11 cellular contexts compared by ENCODE assay signal in genomic region chr16:1763521-1764511, GRCh38. TPM values are rescaled to one million over a fixed set of nuclear protein-coding genes. Genes with fewer than 3 reads are reported as not detected.
DNase-seq lines count a peak whose midpoint lies in the region; ATAC-seq, FAIRE-seq and TF ChIP-seq lines count a peak whose summit lies in the region.
"Had no signal": no experiment of that assay in that cellular context is flagged by ENCODE, and none has a peak within 500 bp of the region (broad histone marks: within the 10 kb centered on the region; RNA-seq: fewer than 3 reads in every experiment).

No MANE protein-coding gene starts in this region.

- no peak for ATAC-seq in activated T-cell treated with anti-CD3 and anti-CD28 coated beads, Interleukin-2, amount 50 U/mL, for 4 hours
- ATAC-seq: stimulated activated naive CD8-positive, alpha-beta T cell treated with anti-CD3 and anti-CD28 coated beads, Interleukin-15, amount 100 ng/mL, for 72 hours had no signal

- no peak for TF ChIP-seq POLR2A in thyroid gland (IDR thresholded peaks at IDR 0.05)

- FAIRE-seq in HTR-8/SVneo (lab: Jason Lieb, UNC) (peak; percentile 40), bronchial epithelial cell (lab: Jason Lieb, UNC) (no peak)

- WGBS in thyroid gland, 2 donors: 93 to 95% methylated on average over 15 to 57 of the region's 81 CpGs

- peaks cover 13% of the 10 kb centered on the region for H3K36me3 Mint-ChIP-seq in activated T-cell treated with anti-CD3 and anti-CD28 coated beads, Interleukin-2, amount 50 U/mL, for 4 hours (ENCODE audit: insufficient read depth)

- no peaks in the 10 kb centered on the region for H3K4me1 ChIP-seq in thyroid gland
- H3K4me1 ChIP-seq: SJSA1 had no signal

- no peaks in the 10 kb centered on the region for H3K27me3 ChIP-seq in bronchial epithelial cell (ENCODE audit: control insufficient read depth, insufficient read depth, low read length)
- no peaks in the 10 kb centered on the region for H3K27me3 ChIP-seq in thyroid gland
- H3K27me3 ChIP-seq: SJSA1 had no signal

- no peaks in the 10 kb centered on the region for H3K4me1 Mint-ChIP-seq in activated T-cell treated with anti-CD3 and anti-CD28 coated beads, Interleukin-2, amount 50 U/mL, for 4 hours (ENCODE audit: low read depth)

- no peak for DNase-seq in AG09319 (ENCODE audit: extremely low read depth, low read depth)
- DNase-seq in HTR-8/SVneo (ENCODE audit: insufficient read length, low spot score): peak; percentile 45
- DNase-seq in bronchial epithelial cell (ENCODE audit: low read depth): no peak
- peak; percentile 88 for DNase-seq in islet precursor cell
- no peak for DNase-seq in NCI-H510A treated with DMSO at 0.1 percent for 48 hours (lab: John Stamatoyannopoulos, UW)
- DNase-seq in thyroid gland: no peak
- DNase-seq in activated T-cell treated with anti-CD3 and anti-CD28 coated beads, Interleukin-2, amount 50 U/mL, for 4 hours: no peak
- DNase-seq in NCI-H146 treated with DMSO at 0.1 percent for 48 hours (lab: John Stamatoyannopoulos, UW; ENCODE audit: unreplicated experiment): no peak
- DNase-seq: stimulated activated naive CD8-positive, alpha-beta T cell treated with anti-CD3 and anti-CD28 coated beads, Interleukin-15, amount 100 ng/mL, for 72 hours had no signal

- H3K4me3 Mint-ChIP-seq in activated T-cell treated with anti-CD3 and anti-CD28 coated beads, Interleukin-2, amount 50 U/mL, for 4 hours: no peak overlapping the region
- H3K4me3 Mint-ChIP-seq: activated T-helper 1 cell treated with anti-CD3 and anti-CD28 coated beads, Interleukin-12 subunit alpha, Interleukin-12 subunit beta, Interleukin-2, Interleukin-4 antibody, amounts not matched to agents 30 ng/mL and 10 ng/mL and 1 ng/mL, durations not matched to agents 14 hours and 24 hours and 36 hours; stimulated activated naive CD8-positive, alpha-beta T cell treated with anti-CD3 and anti-CD28 coated beads, Interleukin-15, amount 100 ng/mL, for 72 hours had no signal

- H3K27me3 Mint-ChIP-seq in activated T-cell treated with anti-CD3 and anti-CD28 coated beads, Interleukin-2, amount 50 U/mL, for 4 hours (ENCODE audit: low read depth): no peaks in the 10 kb centered on the region
- H3K27me3 Mint-ChIP-seq: stimulated activated naive CD8-positive, alpha-beta T cell treated with anti-CD3 and anti-CD28 coated beads, Interleukin-15, amount 100 ng/mL, for 72 hours had no signal

- no peaks in the 10 kb centered on the region for H3K9me3 ChIP-seq in thyroid gland
- H3K9me3 ChIP-seq: SJSA1 had no signal

- TF ChIP-seq CTCF in AG09319 (IDR thresholded peaks at IDR 0.05; ENCODE audit: low read depth, low read length): peak; percentile 29
- TF ChIP-seq CTCF in bronchial epithelial cell (IDR thresholded peaks at IDR 0.05; ENCODE audit: insufficient read depth, low read length, severe bottlenecking): peak; percentile 66
- TF ChIP-seq CTCF in thyroid gland (IDR thresholded peaks at IDR 0.05): peak in 1 of 6 experiments; percentile 8

- H3K4me3 ChIP-seq in bronchial epithelial cell (ENCODE audit: low read depth, low read length): no peak overlapping the region
- no peak overlapping the region for H3K4me3 ChIP-seq in thyroid gland (replicated peaks in 1 of 3)
- H3K4me3 ChIP-seq: SJSA1 had no signal

- intact Hi-C loops in thyroid gland (cut with DNase I): no loop called here

- no peak overlapping the region for H3K27ac ChIP-seq in thyroid gland
- H3K27ac ChIP-seq: SJSA1 had no signal

- H3K36me3 ChIP-seq in bronchial epithelial cell (ENCODE audit: control insufficient read depth, insufficient read depth, low read length) (peaks cover 48% of the 10 kb centered on the region), thyroid gland (peaks cover 55 to 71% of the 10 kb centered on the region in 2 donors)

- H3K9me3 Mint-ChIP-seq in activated T-cell treated with anti-CD3 and anti-CD28 coated beads, Interleukin-2, amount 50 U/mL, for 4 hours: no peaks in the 10 kb centered on the region
- H3K9me3 Mint-ChIP-seq: activated T-helper 1 cell treated with anti-CD3 and anti-CD28 coated beads, Interleukin-12 subunit alpha, Interleukin-12 subunit beta, Interleukin-2, Interleukin-4 antibody, amounts not matched to agents 30 ng/mL and 10 ng/mL and 1 ng/mL, durations not matched to agents 14 hours and 24 hours and 36 hours; stimulated activated naive CD8-positive, alpha-beta T cell treated with anti-CD3 and anti-CD28 coated beads, Interleukin-15, amount 100 ng/mL, for 72 hours had no signal

RNA-seq across cellular contexts. Expression of gene NME3, which starts 7.5 kb away (rescaled TPM):
- total RNA-seq in bronchial epithelial cell: 48.5 and 56.9 TPM in 2 replicates
- total RNA-seq in thyroid gland: 100 to 1,000 TPM in 2 of 4 donors, 10 to 100 TPM in 2; 43.7 to 173 (median 103) TPM
- total RNA-seq in activated T-cell treated with anti-CD3 and anti-CD28 coated beads, Interleukin-2, amount 50 U/mL, for 4 hours: 10 to 100 TPM; 37.2 to 37.6 (median 37.4) TPM

RNA-seq across cellular contexts. Expression of gene EME2, which starts 8.8 kb away (rescaled TPM):
- total RNA-seq in bronchial epithelial cell (5.8 and 6.1 TPM in 2 replicates), thyroid gland (10 to 100 TPM; 12.8 to 31.8 (median 22.0) TPM)
- 10 to 100 TPM; 30.4 to 39.1 (median 35.7) TPM for total RNA-seq in activated T-cell treated with anti-CD3 and anti-CD28 coated beads, Interleukin-2, amount 50 U/mL, for 4 hours

RNA-seq across cellular contexts. Expression of gene MRPS34, which starts 9.1 kb away (rescaled TPM):
- total RNA-seq in bronchial epithelial cell (71.3 and 74.8 TPM in 2 replicates), thyroid gland (100 to 1,000 TPM in 1 of 4 donors, 10 to 100 TPM in 3; 67.3 to 146 (median 98.1) TPM)
- total RNA-seq in activated T-cell treated with anti-CD3 and anti-CD28 coated beads, Interleukin-2, amount 50 U/mL, for 4 hours: 100 to 1,000 TPM; 223 to 288 (median 265) TPM

RNA-seq across cellular contexts. Expression of gene SPSB3, which starts 18.6 kb away (rescaled TPM):
- total RNA-seq in bronchial epithelial cell (35.5 and 48.2 TPM in 2 replicates), thyroid gland (10 to 100 TPM; 52.2 to 87.3 (median 68.5) TPM)
- 10 to 100 TPM; 15.5 to 20.8 (median 16.8) TPM for total RNA-seq in activated T-cell treated with anti-CD3 and anti-CD28 coated beads, Interleukin-2, amount 50 U/mL, for 4 hours

RNA-seq across cellular contexts. Expression of gene NUBP2, which starts 18.9 kb away (rescaled TPM):
- 60.2 and 82.9 TPM in 2 replicates for total RNA-seq in bronchial epithelial cell
- 100 to 1,000 TPM in 3 of 4 donors, 10 to 100 TPM in 1; 47.3 to 122 (median 106) TPM for total RNA-seq in thyroid gland
- total RNA-seq in activated T-cell treated with anti-CD3 and anti-CD28 coated beads, Interleukin-2, amount 50 U/mL, for 4 hours: 100 to 1,000 TPM in 1 of 3 donors, 10 to 100 TPM in 2; 85.7 to 101 (median 94.7) TPM

Comparison
In these comparisons a context has a peak if more than half of its experiments do, and no peak if none do; other contexts are left out.
1. DNase-seq: peak in HTR-8/SVneo (single experiment) and islet precursor cell (single experiment); none in AG09319 (single experiment), bronchial epithelial cell (single experiment), NCI-H510A treated with DMSO at 0.1 percent for 48 hours (single experiment), thyroid gland (0 of 2), activated T-cell treated with anti-CD3 and anti-CD28 coated beads, Interleukin-2, amount 50 U/mL, for 4 hours (single experiment) and NCI-H146 treated with DMSO at 0.1 percent for 48 hours (single experiment).